ENCODE assay signal across 12 cellular contexts in genomic region chr1:172917972-172918371, GRCh38.
DNase-seq lines count a peak whose midpoint lies in the region; ATAC-seq and TF ChIP-seq lines count a peak whose summit lies in the region.
"Had no signal": no experiment of that assay in that cellular context is flagged by ENCODE, and none has a peak within 500 bp of the region (broad histone marks: within the 10 kb centered on the region; RNA-seq: fewer than 3 reads in every experiment).

No MANE protein-coding gene starts in this region.

- no peak overlapping the region for H3K9ac ChIP-seq in trophoblast cell (ENCODE audit: low read length)

- no CpG with 5 or more reads among the region's 2 CpGs for WGBS in trophoblast cell (ENCODE audit: extremely low coverage, insufficient coverage, insufficient read length)
- 70 to 72% methylated on average over 2 of the region's 2 CpGs for WGBS in testis, 2 donors

- no peak for TF ChIP-seq POLR2A in testis (IDR thresholded peaks at IDR 0.05)

- H2BK12ac ChIP-seq in trophoblast cell (ENCODE audit: low read length) = peak overlapping the region; percentile 80

- DNase-seq in ELR (ENCODE audit: low read depth) = peak; percentile 99
- DNase-seq in RWPE2 (ENCODE audit: low spot score) = peak; percentile 74
- peak; percentile 87 for DNase-seq in fibroblast of gingiva (ENCODE audit: low read depth)
- peak; percentile 66 to 86 for DNase-seq in trophoblast cell
- no peak for DNase-seq in activated CD4-positive, CD25-positive, alpha-beta regulatory T cell treated with anti-CD3 and anti-CD28 coated beads, Interleukin-2, amount 50 U/mL, for 72 hours
- no peak for DNase-seq in cardiac septum (ENCODE audit: low spot score)
- no peak for DNase-seq in testis
- DNase-seq: caudate nucleus; naive thymus-derived CD8-positive, alpha-beta T cell; stimulated activated CD4-positive, alpha-beta T cell treated with anti-CD3 and anti-CD28 coated beads, Interleukin-4, amount 100 ng/mL, for 24 hours; thyroid gland had no signal

- no peak overlapping the region for H4K91ac ChIP-seq in trophoblast cell (ENCODE audit: low read depth, low read length)

- H3K4me1 ChIP-seq in RWPE2 (ENCODE audit: insufficient read depth, poor library complexity, severe bottlenecking) = peaks cover 47% of the 10 kb centered on the region
- peaks cover 2% of the 10 kb centered on the region in 2 experiments for H3K4me1 ChIP-seq in trophoblast cell (ENCODE audit: control insufficient read depth in 1 of 2, insufficient read depth in 2 of 2, low read length in 2 of 2)
- no peaks in the 10 kb centered on the region for H3K4me1 ChIP-seq in testis
- H3K4me1 ChIP-seq: thyroid gland had no signal

- peak overlapping the region; percentile 28 for H3K4me2 ChIP-seq in trophoblast cell (ENCODE audit: low read length)

- intact Hi-C loops in cardiac septum (cut with DNase I) (no loop called here), testis (cut with DNase I; ENCODE audit: low total_unique reads) (no loop called here)

- no peak overlapping the region for H2BK5ac ChIP-seq in trophoblast cell (ENCODE audit: low read depth, low read length, poor library complexity)

- H3K9me3 ChIP-seq in RWPE2 (ENCODE audit: severe bottlenecking) (peaks cover under 1% of the 10 kb centered on the region), trophoblast cell (ENCODE audit: insufficient read depth, low read depth, low read length) (no peaks in the 10 kb centered on the region), testis (no peaks in the 10 kb centered on the region)
- H3K9me3 ChIP-seq: thyroid gland had no signal

- H2AK5ac ChIP-seq in trophoblast cell (ENCODE audit: low read length) = no peak overlapping the region

- no peak overlapping the region for H3K18ac ChIP-seq in trophoblast cell (ENCODE audit: low read length)

- H3K27ac ChIP-seq in RWPE2 (ENCODE audit: poor library complexity, severe bottlenecking) (peak overlapping the region; percentile 97), trophoblast cell (ENCODE audit: low read depth, low read length) (peak overlapping the region; percentile 19), testis (no peak overlapping the region)
- H3K27ac ChIP-seq: thyroid gland had no signal

- no peaks in the 10 kb centered on the region for H3K79me2 ChIP-seq in trophoblast cell (ENCODE audit: control insufficient read depth, insufficient read depth, low read length, poor library complexity)

- TF ChIP-seq CTCF in RWPE2 (IDR thresholded peaks at IDR 0.05; ENCODE audit: poor library complexity, severe bottlenecking) (no peak), testis (IDR thresholded peaks at IDR 0.05) (no peak)

- no peak overlapping the region for H3K23ac ChIP-seq in trophoblast cell (ENCODE audit: low read length)

- H4K12ac ChIP-seq in trophoblast cell (ENCODE audit: low read depth, low read length) = no peak overlapping the region

- ATAC-seq in RWPE2 (ENCODE audit: low read depth) = peak; percentile 95
- ATAC-seq in GM19455 (IDR thresholded peaks at IDR 0.05; ENCODE audit: unreplicated experiment) = no peak
- ATAC-seq: naive thymus-derived CD8-positive, alpha-beta T cell had no signal

- H3K79me1 ChIP-seq in trophoblast cell (ENCODE audit: low read length) = peaks cover 9% of the 10 kb centered on the region

- H4K8ac ChIP-seq in trophoblast cell (ENCODE audit: low read depth, low read length) = no peak overlapping the region

- H3K27me3 ChIP-seq in RWPE2 (ENCODE audit: insufficient read depth, poor library complexity, severe bottlenecking) (no peaks in the 10 kb centered on the region), trophoblast cell (ENCODE audit: insufficient read depth, low read length) (no peaks in the 10 kb centered on the region), testis (no peaks in the 10 kb centered on the region)
- H3K27me3 ChIP-seq: thyroid gland had no signal

- H3K36me3 ChIP-seq in RWPE2 (ENCODE audit: low read depth) = no peaks in the 10 kb centered on the region
- no peaks in the 10 kb centered on the region for H3K36me3 ChIP-seq in trophoblast cell (ENCODE audit: control insufficient read depth in 1 of 2, insufficient read depth in 2 of 2, low read length in 2 of 2)
- H3K36me3 ChIP-seq in testis (ENCODE audit: low read depth, missing control alignments) = no peaks in the 10 kb centered on the region
- H3K36me3 ChIP-seq: thyroid gland had no signal

- H2BK120ac ChIP-seq in trophoblast cell (ENCODE audit: insufficient read depth, low read length, poor library complexity) = peak overlapping the region; percentile 60

- H3K4me3 ChIP-seq in RWPE2 (ENCODE audit: severe bottlenecking) (no peak overlapping the region), trophoblast cell (ENCODE audit: low read depth, low read length) (no peak overlapping the region), testis (no peak overlapping the region)
- H3K4me3 ChIP-seq: thyroid gland had no signal

- no peak overlapping the region for H3K14ac ChIP-seq in trophoblast cell (ENCODE audit: low read length)

- no peak overlapping the region for H2AFZ ChIP-seq in trophoblast cell (ENCODE audit: insufficient read depth, low read length, poor library complexity)

- H3K4ac ChIP-seq in trophoblast cell (ENCODE audit: low read depth, low read length) = no peak overlapping the region

Comparison
In these comparisons a context has a peak if more than half of its experiments do, and no peak if none do; other contexts are left out.
1. DNase-seq: peak in ELR (single experiment), RWPE2 (single experiment), fibroblast of gingiva (single experiment) and trophoblast cell (2 of 2); none in activated CD4-positive, CD25-positive, alpha-beta regulatory T cell treated with anti-CD3 and anti-CD28 coated beads, Interleukin-2, amount 50 U/mL, for 72 hours (single experiment), cardiac septum (single experiment) and testis (single experiment).
2. H3K27ac ChIP-seq: peak in RWPE2 (single experiment) and trophoblast cell (single experiment); none in testis (0 of 2).